1 cellular context compared by ENCODE assay signal in the genomic region with DNA sequence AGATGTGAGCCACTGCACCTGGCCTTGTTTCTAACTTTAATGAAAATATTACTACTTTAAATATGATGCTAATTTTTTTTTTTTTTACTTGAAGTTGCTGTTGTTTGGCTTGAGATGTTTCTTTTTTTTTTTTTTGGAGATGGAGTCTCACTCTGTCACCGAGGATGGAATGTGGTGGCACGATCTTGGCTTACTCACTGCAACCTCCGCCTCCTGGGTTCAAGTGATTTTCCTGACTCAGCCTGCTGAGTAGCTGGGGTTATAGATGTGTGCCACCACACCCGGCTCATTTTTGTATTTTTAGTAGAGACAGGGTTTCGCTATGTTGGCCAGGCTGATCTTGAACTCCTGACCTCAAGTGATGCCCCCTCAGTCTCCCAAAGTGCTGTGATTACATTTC.
A peak's percentile ranks its signal among the peaks of the same experiment; 100 is the strongest.
TF ChIP-seq lines count a peak whose summit lies in the region.

No MANE protein-coding gene starts in this region.

TF ChIP-seq in HepG2, 621 proteins besides CTCF, POLR2A, EP300 and RAD21:
- TF ChIP-seq DMAP1 (CRISPR knock-in tag; IDR thresholded peaks at IDR 0.05), result 0 out of 2 replicates have a peak, but pooled peaks have one; percentile 30
- TF ChIP-seq THAP9 (CRISPR knock-in tag; IDR thresholded peaks at IDR 0.05; ENCODE audit: borderline replicate concordance), result no peak
- 0 out of 2 replicates have a peak, but pooled peaks have one; percentile 3 for TF ChIP-seq DR1 (CRISPR knock-in tag; IDR thresholded peaks at IDR 0.05)
